ENCODE assay signal across 1 cellular context in the genomic region with DNA sequence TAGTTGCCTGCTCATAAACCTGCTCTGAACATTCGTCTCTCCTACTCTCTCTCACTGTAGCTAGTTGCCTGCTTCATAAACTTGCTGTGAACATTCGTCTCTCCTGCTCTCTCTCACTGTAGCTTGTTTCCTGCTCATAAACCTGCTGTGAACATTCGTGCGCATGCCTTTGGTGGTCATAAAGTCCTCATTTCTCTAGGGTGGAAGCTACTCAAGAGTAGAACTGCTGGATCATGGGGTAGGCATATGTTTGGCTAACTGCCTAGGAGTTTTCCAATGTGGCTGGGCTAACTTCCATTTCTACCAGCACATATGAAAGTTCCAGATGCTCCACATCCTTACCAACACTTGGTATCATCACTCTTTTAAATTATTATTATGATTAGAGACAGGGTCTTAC.
TF ChIP-seq lines count a peak whose summit lies in the region.

No MANE protein-coding gene starts in this region.

TF ChIP-seq in GM12878, 131 proteins besides CTCF, POLR2A, EP300 and RAD21 (continued from another document):
- TF ChIP-seq, protein P1, sequence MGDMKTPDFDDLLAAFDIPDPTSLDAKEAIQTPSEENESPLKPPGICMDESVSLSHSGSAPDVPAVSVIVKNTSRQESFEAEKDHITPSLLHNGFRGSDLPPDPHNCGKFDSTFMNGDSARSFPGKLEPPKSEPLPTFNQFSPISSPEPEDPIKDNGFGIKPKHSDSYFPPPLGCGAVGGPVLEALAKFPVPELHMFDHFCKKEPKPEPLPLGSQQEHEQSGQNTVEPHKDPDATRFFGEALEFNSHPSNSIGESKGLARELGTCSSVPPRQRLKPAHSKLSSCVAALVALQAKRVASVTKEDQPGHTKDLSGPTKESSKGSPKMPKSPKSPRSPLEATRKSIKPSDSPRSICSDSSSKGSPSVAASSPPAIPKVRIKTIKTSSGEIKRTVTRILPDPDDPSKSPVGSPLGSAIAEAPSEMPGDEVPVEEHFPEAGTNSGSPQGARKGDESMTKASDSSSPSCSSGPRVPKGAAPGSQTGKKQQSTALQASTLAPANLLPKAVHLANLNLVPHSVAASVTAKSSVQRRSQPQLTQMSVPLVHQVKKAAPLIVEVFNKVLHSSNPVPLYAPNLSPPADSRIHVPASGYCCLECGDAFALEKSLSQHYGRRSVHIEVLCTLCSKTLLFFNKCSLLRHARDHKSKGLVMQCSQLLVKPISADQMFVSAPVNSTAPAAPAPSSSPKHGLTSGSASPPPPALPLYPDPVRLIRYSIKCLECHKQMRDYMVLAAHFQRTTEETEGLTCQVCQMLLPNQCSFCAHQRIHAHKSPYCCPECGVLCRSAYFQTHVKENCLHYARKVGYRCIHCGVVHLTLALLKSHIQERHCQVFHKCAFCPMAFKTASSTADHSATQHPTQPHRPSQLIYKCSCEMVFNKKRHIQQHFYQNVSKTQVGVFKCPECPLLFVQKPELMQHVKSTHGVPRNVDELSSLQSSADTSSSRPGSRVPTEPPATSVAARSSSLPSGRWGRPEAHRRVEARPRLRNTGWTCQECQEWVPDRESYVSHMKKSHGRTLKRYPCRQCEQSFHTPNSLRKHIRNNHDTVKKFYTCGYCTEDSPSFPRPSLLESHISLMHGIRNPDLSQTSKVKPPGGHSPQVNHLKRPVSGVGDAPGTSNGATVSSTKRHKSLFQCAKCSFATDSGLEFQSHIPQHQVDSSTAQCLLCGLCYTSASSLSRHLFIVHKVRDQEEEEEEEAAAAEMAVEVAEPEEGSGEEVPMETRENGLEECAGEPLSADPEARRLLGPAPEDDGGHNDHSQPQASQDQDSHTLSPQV (IDR thresholded peaks at IDR 0.05), result no peak
- TF ChIP-seq, protein P2, sequence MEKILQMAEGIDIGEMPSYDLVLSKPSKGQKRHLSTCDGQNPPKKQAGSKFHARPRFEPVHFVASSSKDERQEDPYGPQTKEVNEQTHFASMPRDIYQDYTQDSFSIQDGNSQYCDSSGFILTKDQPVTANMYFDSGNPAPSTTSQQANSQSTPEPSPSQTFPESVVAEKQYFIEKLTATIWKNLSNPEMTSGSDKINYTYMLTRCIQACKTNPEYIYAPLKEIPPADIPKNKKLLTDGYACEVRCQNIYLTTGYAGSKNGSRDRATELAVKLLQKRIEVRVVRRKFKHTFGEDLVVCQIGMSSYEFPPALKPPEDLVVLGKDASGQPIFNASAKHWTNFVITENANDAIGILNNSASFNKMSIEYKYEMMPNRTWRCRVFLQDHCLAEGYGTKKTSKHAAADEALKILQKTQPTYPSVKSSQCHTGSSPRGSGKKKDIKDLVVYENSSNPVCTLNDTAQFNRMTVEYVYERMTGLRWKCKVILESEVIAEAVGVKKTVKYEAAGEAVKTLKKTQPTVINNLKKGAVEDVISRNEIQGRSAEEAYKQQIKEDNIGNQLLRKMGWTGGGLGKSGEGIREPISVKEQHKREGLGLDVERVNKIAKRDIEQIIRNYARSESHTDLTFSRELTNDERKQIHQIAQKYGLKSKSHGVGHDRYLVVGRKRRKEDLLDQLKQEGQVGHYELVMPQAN (conservative IDR thresholded peaks at IDR 0.05), result no peak
- no peak for TF ChIP-seq STAT3 (IDR thresholded peaks at IDR 0.05; ENCODE audit: low read depth, low read length)
- TF ChIP-seq FOS (IDR thresholded peaks at IDR 0.05; ENCODE audit: borderline replicate concordance, extremely low read depth, insufficient read length), result no peak
- no peak for TF ChIP-seq YBX1 (IDR thresholded peaks at IDR 0.05)
- no peak for TF ChIP-seq SIX5 (IDR thresholded peaks at IDR 0.05; ENCODE audit: low read depth, low read length, severe bottlenecking)
- TF ChIP-seq WRNIP1 (IDR thresholded peaks at IDR 0.05; ENCODE audit: borderline replicate concordance, low read depth, low read length), result no peak
- TF ChIP-seq, protein P3, sequence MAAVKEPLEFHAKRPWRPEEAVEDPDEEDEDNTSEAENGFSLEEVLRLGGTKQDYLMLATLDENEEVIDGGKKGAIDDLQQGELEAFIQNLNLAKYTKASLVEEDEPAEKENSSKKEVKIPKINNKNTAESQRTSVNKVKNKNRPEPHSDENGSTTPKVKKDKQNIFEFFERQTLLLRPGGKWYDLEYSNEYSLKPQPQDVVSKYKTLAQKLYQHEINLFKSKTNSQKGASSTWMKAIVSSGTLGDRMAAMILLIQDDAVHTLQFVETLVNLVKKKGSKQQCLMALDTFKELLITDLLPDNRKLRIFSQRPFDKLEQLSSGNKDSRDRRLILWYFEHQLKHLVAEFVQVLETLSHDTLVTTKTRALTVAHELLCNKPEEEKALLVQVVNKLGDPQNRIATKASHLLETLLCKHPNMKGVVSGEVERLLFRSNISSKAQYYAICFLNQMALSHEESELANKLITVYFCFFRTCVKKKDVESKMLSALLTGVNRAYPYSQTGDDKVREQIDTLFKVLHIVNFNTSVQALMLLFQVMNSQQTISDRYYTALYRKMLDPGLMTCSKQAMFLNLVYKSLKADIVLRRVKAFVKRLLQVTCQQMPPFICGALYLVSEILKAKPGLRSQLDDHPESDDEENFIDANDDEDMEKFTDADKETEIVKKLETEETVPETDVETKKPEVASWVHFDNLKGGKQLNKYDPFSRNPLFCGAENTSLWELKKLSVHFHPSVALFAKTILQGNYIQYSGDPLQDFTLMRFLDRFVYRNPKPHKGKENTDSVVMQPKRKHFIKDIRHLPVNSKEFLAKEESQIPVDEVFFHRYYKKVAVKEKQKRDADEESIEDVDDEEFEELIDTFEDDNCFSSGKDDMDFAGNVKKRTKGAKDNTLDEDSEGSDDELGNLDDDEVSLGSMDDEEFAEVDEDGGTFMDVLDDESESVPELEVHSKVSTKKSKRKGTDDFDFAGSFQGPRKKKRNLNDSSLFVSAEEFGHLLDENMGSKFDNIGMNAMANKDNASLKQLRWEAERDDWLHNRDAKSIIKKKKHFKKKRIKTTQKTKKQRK (IDR thresholded peaks at IDR 0.05; ENCODE audit: low read depth, low read length), result no peak
- TF ChIP-seq, protein P4, sequence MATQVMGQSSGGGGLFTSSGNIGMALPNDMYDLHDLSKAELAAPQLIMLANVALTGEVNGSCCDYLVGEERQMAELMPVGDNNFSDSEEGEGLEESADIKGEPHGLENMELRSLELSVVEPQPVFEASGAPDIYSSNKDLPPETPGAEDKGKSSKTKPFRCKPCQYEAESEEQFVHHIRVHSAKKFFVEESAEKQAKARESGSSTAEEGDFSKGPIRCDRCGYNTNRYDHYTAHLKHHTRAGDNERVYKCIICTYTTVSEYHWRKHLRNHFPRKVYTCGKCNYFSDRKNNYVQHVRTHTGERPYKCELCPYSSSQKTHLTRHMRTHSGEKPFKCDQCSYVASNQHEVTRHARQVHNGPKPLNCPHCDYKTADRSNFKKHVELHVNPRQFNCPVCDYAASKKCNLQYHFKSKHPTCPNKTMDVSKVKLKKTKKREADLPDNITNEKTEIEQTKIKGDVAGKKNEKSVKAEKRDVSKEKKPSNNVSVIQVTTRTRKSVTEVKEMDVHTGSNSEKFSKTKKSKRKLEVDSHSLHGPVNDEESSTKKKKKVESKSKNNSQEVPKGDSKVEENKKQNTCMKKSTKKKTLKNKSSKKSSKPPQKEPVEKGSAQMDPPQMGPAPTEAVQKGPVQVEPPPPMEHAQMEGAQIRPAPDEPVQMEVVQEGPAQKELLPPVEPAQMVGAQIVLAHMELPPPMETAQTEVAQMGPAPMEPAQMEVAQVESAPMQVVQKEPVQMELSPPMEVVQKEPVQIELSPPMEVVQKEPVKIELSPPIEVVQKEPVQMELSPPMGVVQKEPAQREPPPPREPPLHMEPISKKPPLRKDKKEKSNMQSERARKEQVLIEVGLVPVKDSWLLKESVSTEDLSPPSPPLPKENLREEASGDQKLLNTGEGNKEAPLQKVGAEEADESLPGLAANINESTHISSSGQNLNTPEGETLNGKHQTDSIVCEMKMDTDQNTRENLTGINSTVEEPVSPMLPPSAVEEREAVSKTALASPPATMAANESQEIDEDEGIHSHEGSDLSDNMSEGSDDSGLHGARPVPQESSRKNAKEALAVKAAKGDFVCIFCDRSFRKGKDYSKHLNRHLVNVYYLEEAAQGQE (IDR thresholded peaks at IDR 0.05; ENCODE audit: low read depth, low read length), result no peak
- no peak for TF ChIP-seq CEBPB (IDR thresholded peaks at IDR 0.05; ENCODE audit: borderline replicate concordance in 1 of 2, low read depth in 2 of 2, low read length in 2 of 2)
